Comparison of ENCODE assay signal across 10 cellular contexts in genomic region chr4:2393353-2394270, GRCh38. TPM values are rescaled to one million over a fixed set of nuclear protein-coding genes. Genes with fewer than 3 reads are reported as not detected.
DNase-seq lines count a peak whose midpoint lies in the region; ATAC-seq and TF ChIP-seq lines count a peak whose summit lies in the region.
"Had no signal": no experiment of that assay in that cellular context is flagged by ENCODE, and none has a peak within 500 bp of the region (broad histone marks: within the 10 kb centered on the region; RNA-seq: fewer than 3 reads in every experiment).

No MANE protein-coding gene starts in this region.

- TF ChIP-seq CTCF in activated B cell treated with CpG ODN at 0.5 μM for 24 hours (IDR thresholded peaks at IDR 0.05) (no peak), foreskin keratinocyte (conservative IDR thresholded peaks at IDR 0.05) (no peak)

- peaks cover 36% of the 10 kb centered on the region for H3K4me1 Mint-ChIP-seq in activated T-cell treated with anti-CD3 and anti-CD28 coated beads, Interleukin-2, amount 50 U/mL, for 4 hours (ENCODE audit: low read depth)
- peaks cover 32% of the 10 kb centered on the region for H3K4me1 Mint-ChIP-seq in activated B cell treated with CpG ODN at 0.5 μM for 24 hours

- H3K4me3 ChIP-seq in subcutaneous abdominal adipose tissue (ENCODE audit: low read depth in 1 of 5, low read length in 5 of 5): peak overlapping the region; percentile 12 to 44 (median 43)

- no peaks in the 10 kb centered on the region for H3K36me3 ChIP-seq in subcutaneous abdominal adipose tissue (ENCODE audit: control insufficient read depth in 5 of 5, insufficient read depth in 5 of 5, low read length in 5 of 5)

- H3K9ac ChIP-seq in subcutaneous abdominal adipose tissue (ENCODE audit: low read length in 5 of 5): peak overlapping the region in 1 of 5 donors; percentile 30

- DNase-seq in activated T-cell treated with anti-CD3 and anti-CD28 coated beads, Interleukin-2, amount 50 U/mL, for 1 hour: peak; percentile 32
- DNase-seq in activated T-cell treated with anti-CD3 and anti-CD28 coated beads, Interleukin-2, amount 50 U/mL, for 4 hours: no peak
- DNase-seq in activated B cell treated with CpG ODN at 0.5 μM for 24 hours: no peak
- DNase-seq in iPS-NIHi7 (ENCODE audit: extremely low spot score): peak; percentile 72
- DNase-seq in SKM-1 (lab: John Stamatoyannopoulos, UW; ENCODE audit: unreplicated experiment): no peak
- DNase-seq in foreskin keratinocyte: no peak
- DNase-seq: aorta, kidney glomerular epithelial cell had no signal

- no peak for ATAC-seq in activated T-cell treated with anti-CD3 and anti-CD28 coated beads, Interleukin-2, amount 50 U/mL, for 4 hours
- ATAC-seq in activated B cell treated with CpG ODN at 0.5 μM for 24 hours (ENCODE audit: low read depth): peak; percentile 72
- no peak for ATAC-seq in foreskin keratinocyte
- ATAC-seq in HG02588 (IDR thresholded peaks at IDR 0.05; ENCODE audit: unreplicated experiment): no peak

- H3K36me3 Mint-ChIP-seq in activated T-cell treated with anti-CD3 and anti-CD28 coated beads, Interleukin-2, amount 50 U/mL, for 4 hours (ENCODE audit: insufficient read depth): no peaks in the 10 kb centered on the region
- no peaks in the 10 kb centered on the region for H3K36me3 Mint-ChIP-seq in activated B cell treated with CpG ODN at 0.5 μM for 24 hours (ENCODE audit: low read depth)

- H3K27me3 ChIP-seq in subcutaneous abdominal adipose tissue (ENCODE audit: control insufficient read depth in 5 of 5, insufficient read depth in 4 of 5, low read length in 5 of 5) (peaks cover 0 to 19% (median 11%) of the 10 kb centered on the region in 5 donors), foreskin keratinocyte (peaks cover 42% of the 10 kb centered on the region)

- H3K4me3 Mint-ChIP-seq in activated T-cell treated with anti-CD3 and anti-CD28 coated beads, Interleukin-2, amount 50 U/mL, for 4 hours: no peak overlapping the region
- peak overlapping the region; percentile 81 for H3K4me3 Mint-ChIP-seq in activated B cell treated with CpG ODN at 0.5 μM for 24 hours

- POLR2A ChIA-PET in activated B cell treated with CpG ODN at 0.5 μM for 24 hours (lab: Charles Lee): interaction anchor here (0.6 to 3.4 kb wide), 3 partner anchors 19 to 31 kb away, joined by 3 to 22 read pairs (median 6); no protein-coding TSS in a partner anchor

- no peaks in the 10 kb centered on the region for H3K9me3 Mint-ChIP-seq in activated T-cell treated with anti-CD3 and anti-CD28 coated beads, Interleukin-2, amount 50 U/mL, for 4 hours
- no peaks in the 10 kb centered on the region for H3K9me3 Mint-ChIP-seq in activated B cell treated with CpG ODN at 0.5 μM for 24 hours

- H3K4me1 ChIP-seq in subcutaneous abdominal adipose tissue (ENCODE audit: control insufficient read depth in 5 of 5, insufficient read depth in 5 of 5, low read length in 5 of 5) (peaks cover 0 to 14% (median 8%) of the 10 kb centered on the region in 5 donors), foreskin keratinocyte (no peaks in the 10 kb centered on the region)

- CTCF ChIA-PET in activated B cell treated with CpG ODN at 0.5 μM for 24 hours (lab: Charles Lee): interaction anchor here (1.3 to 1.8 kb wide), 2 partner anchors 9 to 174 kb away, joined by 4 read pairs; no protein-coding TSS in a partner anchor

- no peaks in the 10 kb centered on the region for H3K9me3 ChIP-seq in subcutaneous abdominal adipose tissue (ENCODE audit: control insufficient read depth in 5 of 5, low read length in 5 of 5)

- intact Hi-C loops in activated B cell treated with CpG ODN at 0.5 μM for 24 hours (cut with micrococcal nuclease): loop anchor here (5.0 kb wide), 1 partner anchor 111 kb away; no protein-coding TSS in a partner anchor

- peak overlapping the region; percentile 73 for H3K27ac Mint-ChIP-seq in activated B cell treated with CpG ODN at 0.5 μM for 24 hours

- no peak overlapping the region for H3K27ac ChIP-seq in subcutaneous abdominal adipose tissue (ENCODE audit: low read depth, low read length)
- H3K27ac ChIP-seq in foreskin keratinocyte: no peak overlapping the region

- H3K27me3 Mint-ChIP-seq in activated T-cell treated with anti-CD3 and anti-CD28 coated beads, Interleukin-2, amount 50 U/mL, for 4 hours (ENCODE audit: low read depth): peaks cover 1% of the 10 kb centered on the region
- peaks cover 11% of the 10 kb centered on the region for H3K27me3 Mint-ChIP-seq in activated B cell treated with CpG ODN at 0.5 μM for 24 hours

RNA-seq across cellular contexts. Expression of gene ZFYVE28, which starts 24.8 kb away (rescaled TPM):
- 10 to 100 TPM in 1 of 3 donors, 1 to 10 TPM in 2; 7.0 to 10.1 (median 7.1) TPM for total RNA-seq in activated T-cell treated with anti-CD3 and anti-CD28 coated beads, Interleukin-2, amount 50 U/mL, for 4 hours
- 5.9 and 6.1 TPM in 2 replicates for total RNA-seq in activated B cell treated with CpG ODN at 0.5 μM for 24 hours
- total RNA-seq in foreskin keratinocyte: 0.51 and 0.95 TPM in 2 replicates
- polyA plus RNA-seq in foreskin keratinocyte: 0.73 and 1.0 TPM in 2 replicates

RNA-seq across cellular contexts. Expression of gene CFAP99, which starts 25.1 kb away (rescaled TPM):
- not detected for total RNA-seq in activated T-cell treated with anti-CD3 and anti-CD28 coated beads, Interleukin-2, amount 50 U/mL, for 4 hours
- total RNA-seq in activated B cell treated with CpG ODN at 0.5 μM for 24 hours: not detected in 2 replicates
- not detected in 2 replicates for total RNA-seq in foreskin keratinocyte
- not detected in 2 replicates for polyA plus RNA-seq in foreskin keratinocyte
- polyA plus RNA-seq: aorta had no signal

Comparison
In these comparisons a context has a peak if more than half of its experiments do, and no peak if none do; other contexts are left out.
1. DNase-seq: peak in activated T-cell treated with anti-CD3 and anti-CD28 coated beads, Interleukin-2, amount 50 U/mL, for 1 hour (single experiment) and iPS-NIHi7 (single experiment); none in activated T-cell treated with anti-CD3 and anti-CD28 coated beads, Interleukin-2, amount 50 U/mL, for 4 hours (single experiment), activated B cell treated with CpG ODN at 0.5 μM for 24 hours (single experiment), SKM-1 (single experiment) and foreskin keratinocyte (0 of 2).